In the genomic region with DNA sequence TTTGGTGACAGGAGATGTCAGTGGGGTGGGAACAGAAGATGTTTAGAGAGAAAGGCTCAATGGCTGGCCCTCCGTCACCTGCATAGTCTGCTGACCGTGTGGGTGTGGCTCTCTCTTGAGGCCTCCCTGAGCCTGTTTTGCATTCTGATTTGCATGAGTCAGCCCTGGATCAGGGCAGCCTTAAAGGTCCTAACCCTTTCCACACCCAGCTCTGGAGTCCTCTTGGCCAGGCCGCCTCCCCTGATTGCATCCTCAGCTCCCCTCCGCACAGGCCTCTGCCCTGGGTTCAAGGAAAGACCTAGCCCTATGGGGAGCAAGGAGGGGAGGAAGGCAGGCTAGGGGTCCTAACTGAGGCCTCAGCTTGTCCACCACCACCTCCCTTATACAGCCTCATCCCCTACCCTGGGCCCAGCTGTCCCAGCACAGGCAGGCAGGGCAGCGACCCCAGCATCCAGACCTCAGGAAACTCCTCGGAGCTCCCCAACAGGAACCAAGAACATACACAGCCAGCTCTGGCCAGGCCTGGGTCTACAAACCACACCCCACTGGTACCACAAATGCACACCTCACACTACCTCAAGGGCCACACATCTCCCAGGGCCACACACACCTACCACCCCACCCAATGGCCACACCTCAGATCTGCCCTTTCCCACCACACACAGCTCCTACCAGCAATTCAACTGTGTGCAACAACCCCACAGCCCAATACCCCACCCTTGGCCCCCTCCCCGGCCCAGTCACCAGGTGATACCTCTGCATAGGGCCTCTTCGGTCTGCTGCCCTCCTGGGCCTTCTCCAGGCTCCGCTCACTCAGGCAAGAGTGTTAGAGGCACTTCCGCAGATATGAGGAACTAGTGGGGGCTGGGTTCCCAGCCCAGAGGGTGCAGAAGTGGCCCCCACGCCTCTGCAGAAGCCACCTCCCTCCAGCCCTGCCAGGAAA, we compare ENCODE assay signal across 8 cellular contexts. TPM values are rescaled to one million over a fixed set of nuclear protein-coding genes. Genes with fewer than 3 reads are reported as not detected.
DNase-seq lines count a peak whose midpoint lies in the region; ATAC-seq, FAIRE-seq and TF ChIP-seq lines count a peak whose summit lies in the region.

No MANE protein-coding gene starts in this region.

- intact Hi-C loops in aorta (cut with DNase I), result no loop called here

- ATAC-seq in HG02840 (IDR thresholded peaks at IDR 0.05; ENCODE audit: low FRiP score, unreplicated experiment), result peak; percentile 39
- ATAC-seq in aorta (ENCODE audit: low FRiP score), result peak; percentile 49

- no peaks in the 10 kb centered on the region for H3K9me3 ChIP-seq in aorta (ENCODE audit: control insufficient read depth, low read length)

- no peak overlapping the region for H3K27ac ChIP-seq in aorta (ENCODE audit: low read depth in 1 of 2, low read length in 2 of 2)

- DNase-seq in GM12891 (ENCODE audit: insufficient read length, low spot score) (no peak), UCSD-AML1 (lab: John Stamatoyannopoulos, UW; ENCODE audit: unreplicated experiment) (peak; percentile 75), iPS-NIHi7 (ENCODE audit: extremely low spot score) (peak; percentile 29), aorta (peak in 1 of 2 donors; percentile 78), 8988T (no peak), NCI-H1048 (lab: John Stamatoyannopoulos, UW) (no peak), NCI-H69 (lab: John Stamatoyannopoulos, UW) (no peak)

- peak; percentile 81 for TF ChIP-seq POLR2A in GM12891 (IDR thresholded peaks at IDR 0.05; ENCODE audit: low read depth, low read length)

- H3K4me1 ChIP-seq in aorta (ENCODE audit: control insufficient read depth in 1 of 2, insufficient read depth in 2 of 2, low read length in 2 of 2), result peaks cover 0 to 2% of the 10 kb centered on the region in 2 donors

- 94 to 96% methylated on average over 11 of the region's 11 CpGs for WGBS in aorta, 2 donors

- H3K4me3 ChIP-seq in aorta (ENCODE audit: low read length in 2 of 2), result no peak overlapping the region

- FAIRE-seq in GM12891 (lab: Jason Lieb, UNC), result peak; percentile 90

- no peaks in the 10 kb centered on the region for H3K36me3 ChIP-seq in aorta (ENCODE audit: control insufficient read depth in 1 of 2, insufficient read depth in 2 of 2, low read length in 1 of 2)

- no peaks in the 10 kb centered on the region for H3K27me3 ChIP-seq in aorta (ENCODE audit: control insufficient read depth in 1 of 2, insufficient read depth in 2 of 2, low read length in 1 of 2)

TF ChIP-seq in GM12891, 5 proteins besides CTCF, POLR2A, EP300 and RAD21:
- TF ChIP-seq POLR2AphosphoS5 (IDR thresholded peaks at IDR 0.05; ENCODE audit: low read depth, low read length), result peak; percentile 77
- peak; percentile 97 for TF ChIP-seq POU2F2 (IDR thresholded peaks at IDR 0.05; ENCODE audit: low read depth, low read length)
- TF ChIP-seq SPI1 (IDR thresholded peaks at IDR 0.05; ENCODE audit: low read depth, low read length), result peak; percentile 81
- TF ChIP-seq PAX5 (IDR thresholded peaks at IDR 0.05; ENCODE audit: insufficient read depth, low read length, severe bottlenecking), result peak; percentile 48
- TF ChIP-seq TAF1 (IDR thresholded peaks at IDR 0.05; ENCODE audit: low read depth, low read length), result peak; percentile 33; the same call in 1 of the 2 replicates

RNA-seq across cellular contexts. Expression of gene ARAP1, which starts 13.7 kb away (rescaled TPM):
- 55.4 TPM for polyA plus RNA-seq in GM12891 (2012; ENCODE audit: low read depth, missing spikeins)
- total RNA-seq in aorta, result 100 to 1,000 TPM in 1 of 2 donors, 10 to 100 TPM in 1; 61.9 to 166 TPM
- 10 to 100 TPM; 30.8 to 70.9 TPM for polyA plus RNA-seq in aorta

RNA-seq across cellular contexts. Expression of gene STARD10, which starts 55.4 kb away (rescaled TPM):
- polyA plus RNA-seq in GM12891 (2012; ENCODE audit: low read depth, missing spikeins), result 23.1 TPM
- total RNA-seq in aorta, result 10 to 100 TPM; 17.7 to 30.7 TPM
- polyA plus RNA-seq in aorta, result 100 to 1,000 TPM in 1 of 2 donors, 10 to 100 TPM in 1; 49.6 to 129 TPM

Comparison
In these comparisons a context has a peak if more than half of its experiments do, and no peak if none do; other contexts are left out.
1. DNase-seq: peak in UCSD-AML1 (single experiment) and iPS-NIHi7 (single experiment); none in GM12891 (single experiment), 8988T (single experiment), NCI-H1048 (single experiment) and NCI-H69 (single experiment).